18 cellular contexts compared by ENCODE assay signal in genomic region chr19:42788733-42789132, GRCh38. TPM values are rescaled to one million over a fixed set of nuclear protein-coding genes. Genes with fewer than 3 reads are reported as not detected.
"Had no signal": no experiment of that assay in that cellular context is flagged by ENCODE, and none has a peak within 500 bp of the region (broad histone marks: within the 10 kb centered on the region; RNA-seq: fewer than 3 reads in every experiment).

No MANE protein-coding gene starts in this region.

RNA-seq across cellular contexts. Expression of gene PSG8, which starts 23.3 kb away (rescaled TPM):
- total RNA-seq: activated B cell treated with CpG ODN at 0.5 μM for 24 hours; activated CD4-positive, alpha-beta memory T cell treated with anti-CD3 and anti-CD28 coated beads for 36 hours; activated CD4-positive, alpha-beta T cell treated with anti-CD3 and anti-CD28 coated beads, Interleukin-2, amount 10 ng/mL, durations not matched to agents 24 days and 14 days; activated CD8-positive, alpha-beta memory T cell treated with anti-CD3 and anti-CD28 coated beads for 36 hours; activated CD8-positive, alpha-beta T cell treated with anti-CD3 and anti-CD28 coated beads for 36 hours; activated naive CD4-positive, alpha-beta T cell treated with anti-CD3 and anti-CD28 coated beads for 36 hours; activated naive CD4-positive, alpha-beta T cell treated with anti-CD3 and anti-CD28 coated beads, Interleukin-2, amount 50 U/mL, for 72 hours; activated naive CD8-positive, alpha-beta T cell treated with anti-CD3 and anti-CD28 coated beads for 36 hours; activated T-cell treated with anti-CD3 and anti-CD28 coated beads, Interleukin-2, amount 50 U/mL, for 4 hours; activated T-cell treated with anti-CD3 and anti-CD28 coated beads, Interleukin-2, amount 50 U/mL, for 72 hours; activated T-helper 1 cell treated with anti-CD3 and anti-CD28 coated beads, Interleukin-12 subunit alpha, Interleukin-12 subunit beta, Interleukin-2, Interleukin-4 antibody, amounts not matched to agents 30 ng/mL and 10 ng/mL and 1 ng/mL, durations not matched to agents 14 hours and 24 hours and 36 hours; activated T-helper 17 cell treated with anti-CD3 and anti-CD28 coated beads, Interleukin-2, amount 50 U/mL, for 72 hours; adrenal gland; aorta; astrocyte; body of pancreas; breast epithelium; cardiac septum had no signal
- polyA plus RNA-seq: adrenal gland, aorta had no signal

RNA-seq across cellular contexts. Expression of gene PSG3, which starts 48.5 kb away (rescaled TPM):
- total RNA-seq: activated B cell treated with CpG ODN at 0.5 μM for 24 hours; activated CD4-positive, alpha-beta memory T cell treated with anti-CD3 and anti-CD28 coated beads for 36 hours; activated CD4-positive, alpha-beta T cell treated with anti-CD3 and anti-CD28 coated beads, Interleukin-2, amount 10 ng/mL, durations not matched to agents 24 days and 14 days; activated CD8-positive, alpha-beta memory T cell treated with anti-CD3 and anti-CD28 coated beads for 36 hours; activated CD8-positive, alpha-beta T cell treated with anti-CD3 and anti-CD28 coated beads for 36 hours; activated naive CD4-positive, alpha-beta T cell treated with anti-CD3 and anti-CD28 coated beads for 36 hours; activated naive CD8-positive, alpha-beta T cell treated with anti-CD3 and anti-CD28 coated beads for 36 hours; activated T-cell treated with anti-CD3 and anti-CD28 coated beads, Interleukin-2, amount 50 U/mL, for 4 hours; activated T-cell treated with anti-CD3 and anti-CD28 coated beads, Interleukin-2, amount 50 U/mL, for 72 hours; activated T-helper 1 cell treated with anti-CD3 and anti-CD28 coated beads, Interleukin-12 subunit alpha, Interleukin-12 subunit beta, Interleukin-2, Interleukin-4 antibody, amounts not matched to agents 30 ng/mL and 10 ng/mL and 1 ng/mL, durations not matched to agents 14 hours and 24 hours and 36 hours; adrenal gland; aorta; body of pancreas; breast epithelium; cardiac septum had no signal
- polyA plus RNA-seq: adrenal gland, aorta had no signal
